In genomic region chr3:101375586-101375985, GRCh38 we compare ENCODE assay signal across 30 cellular contexts.
"Had no signal": no experiment of that assay in that cellular context is flagged by ENCODE, and none has a peak within 500 bp of the region (broad histone marks: within the 10 kb centered on the region; RNA-seq: fewer than 3 reads in every experiment).

No MANE protein-coding gene starts in this region.

- FAIRE-seq: endometrium had no signal

- H3K4me3 ChIP-seq: esophagus squamous epithelium, heart right ventricle, right lobe of liver, smooth muscle cell, suprapubic skin, thyroid gland had no signal

- H3K27ac Mint-ChIP-seq: effector memory CD8-positive, alpha-beta T cell; progenitor cell of endocrine pancreas; stimulated activated naive CD8-positive, alpha-beta T cell treated with anti-CD3 and anti-CD28 coated beads, Interleukin-15, amount 100 ng/mL, for 72 hours; type B pancreatic cell had no signal

- H3K9me3 ChIP-seq: esophagus squamous epithelium, neutrophil, right lobe of liver, suprapubic skin, thyroid gland had no signal

- DNase-seq: cortex of kidney; effector memory CD8-positive, alpha-beta T cell; erythroblast; esophagus squamous epithelium; foreskin melanocyte; glutamatergic neuron; heart right ventricle; hypothalamus; immature natural killer cell; islet precursor cell; kidney glomerular epithelial cell; mesendoderm; midbrain; naive thymus-derived CD8-positive, alpha-beta T cell; right lobe of liver; stimulated activated CD4-positive, alpha-beta T cell treated with anti-CD3 and anti-CD28 coated beads, Interleukin-12 subunit alpha, Interleukin-12 subunit beta, amount 100 ng/mL, for 4 hours; stimulated activated CD4-positive, alpha-beta T cell treated with anti-CD3 and anti-CD28 coated beads, Interleukin-1b, Interleukin-23, amount 100 ng/mL, for 48 hours; stimulated activated CD4-positive, alpha-beta T cell treated with anti-CD3 and anti-CD28 coated beads, Interleukin-4, amount 100 ng/mL, for 1 hour; stimulated activated CD8-positive, alpha-beta memory T cell treated with anti-CD3 and anti-CD28 coated beads, Interleukin-4, amount 100 ng/mL, for 48 hours; stimulated activated naive CD4-positive, alpha-beta T cell; stimulated activated naive CD8-positive, alpha-beta T cell treated with anti-CD3 and anti-CD28 coated beads, Interleukin-15, amount 100 ng/mL, for 72 hours; thyroid gland had no signal

- H3K4me3 Mint-ChIP-seq: effector memory CD8-positive, alpha-beta T cell; immature natural killer cell; naive thymus-derived CD8-positive, alpha-beta T cell; neural crest cell; stimulated activated naive CD8-positive, alpha-beta T cell treated with anti-CD3 and anti-CD28 coated beads, Interleukin-15, amount 100 ng/mL, for 72 hours; type B pancreatic cell had no signal

- H3K27me3 Mint-ChIP-seq: effector memory CD8-positive, alpha-beta T cell; naive thymus-derived CD8-positive, alpha-beta T cell; progenitor cell of endocrine pancreas; stimulated activated naive CD8-positive, alpha-beta T cell treated with anti-CD3 and anti-CD28 coated beads, Interleukin-15, amount 100 ng/mL, for 72 hours; type B pancreatic cell had no signal

- H3K9ac ChIP-seq: parathyroid adenoma had no signal

- H3K4me2 ChIP-seq: smooth muscle cell had no signal

- H3K4me1 ChIP-seq: parathyroid adenoma, right lobe of liver, suprapubic skin had no signal

- H3K27me3 ChIP-seq: esophagus squamous epithelium, heart right ventricle, neutrophil, right lobe of liver, suprapubic skin, thyroid gland had no signal

- H3K36me3 ChIP-seq: right lobe of liver, suprapubic skin, thyroid gland had no signal

- H2AFZ ChIP-seq: parathyroid adenoma had no signal

- H3K4me1 Mint-ChIP-seq: neural crest cell had no signal

- ATAC-seq: effector memory CD8-positive, alpha-beta T cell; heart right ventricle; naive thymus-derived CD8-positive, alpha-beta T cell; right lobe of liver; stimulated activated naive CD8-positive, alpha-beta T cell treated with anti-CD3 and anti-CD28 coated beads, Interleukin-15, amount 100 ng/mL, for 72 hours had no signal

- H3K27ac ChIP-seq: esophagus squamous epithelium, heart right ventricle, neutrophil, parathyroid adenoma, right lobe of liver, suprapubic skin, thyroid gland had no signal
